Comparison of ENCODE assay signal across 8 cellular contexts in genomic region chr19:43983544-43983911, GRCh38. TPM values are rescaled to one million over a fixed set of nuclear protein-coding genes. Genes with fewer than 3 reads are reported as not detected.
DNase-seq lines count a peak whose midpoint lies in the region; ATAC-seq and TF ChIP-seq lines count a peak whose summit lies in the region.

No MANE protein-coding gene starts in this region.

- peaks cover 5% of the 10 kb centered on the region for H3K4me1 ChIP-seq in skeletal muscle satellite cell (ENCODE audit: control insufficient read depth, insufficient read depth, low read length)

- H3K27ac ChIP-seq in KOPT-K1 (ENCODE audit: low read depth, low read length, poor library complexity, severe bottlenecking), result peak overlapping the region; percentile 50

- no peak for TF ChIP-seq CTCF in epithelial cell of esophagus (IDR thresholded peaks at IDR 0.05; ENCODE audit: insufficient read depth, low read depth, low read length, missing control alignments)

- no peaks in the 10 kb centered on the region for H3K27me3 ChIP-seq in skeletal muscle satellite cell (ENCODE audit: control insufficient read depth, insufficient read depth, low read length)

- no peak for DNase-seq in epithelial cell of esophagus (ENCODE audit: low read depth)
- DNase-seq in mucosa of gallbladder (ENCODE audit: low spot score), result no peak
- no peak for DNase-seq in NCI-H2171 (lab: John Stamatoyannopoulos, UW)
- no peak for DNase-seq in NCI-H526 (lab: John Stamatoyannopoulos, UW)
- DNase-seq in cerebellum (ENCODE audit: low spot score), result no peak

- no peaks in the 10 kb centered on the region for H3K9me3 ChIP-seq in KOPT-K1 (ENCODE audit: insufficient read depth, low read length, poor library complexity, severe bottlenecking)
- no peaks in the 10 kb centered on the region for H3K9me3 ChIP-seq in skeletal muscle satellite cell (replicated peaks; ENCODE audit: low read length)

- H3K36me3 ChIP-seq in KOPT-K1 (ENCODE audit: insufficient read depth, low read length), result no peaks in the 10 kb centered on the region
- H3K36me3 ChIP-seq in skeletal muscle satellite cell (ENCODE audit: insufficient read depth, low read length), result no peaks in the 10 kb centered on the region

- H3K4me2 ChIP-seq in skeletal muscle satellite cell (ENCODE audit: low read length), result peak overlapping the region; percentile 79

- peak overlapping the region; percentile 96 for H3K4me3 ChIP-seq in epithelial cell of esophagus (ENCODE audit: low read length)
- peak overlapping the region; percentile 88 for H3K4me3 ChIP-seq in skeletal muscle satellite cell (ENCODE audit: low read length)

- ATAC-seq in GM19351 (IDR thresholded peaks at IDR 0.05; ENCODE audit: unreplicated experiment), result peak; percentile 20

- H3K9ac ChIP-seq in skeletal muscle satellite cell (ENCODE audit: low read depth, low read length), result no peak overlapping the region

RNA-seq across cellular contexts. Expression of gene ZNF155, which starts 0.5 kb away (rescaled TPM):
- 4.3 and 5.5 TPM in 2 replicates for total RNA-seq in skeletal muscle satellite cell (2012; rRNA removed)
- 7.6 TPM for total RNA-seq in mucosa of gallbladder
- total RNA-seq in cerebellum, result 14.5 TPM

RNA-seq across cellular contexts. Expression of gene ZNF230, which starts 19.2 kb away (rescaled TPM):
- 1.7 and 2.5 TPM in 2 replicates for total RNA-seq in skeletal muscle satellite cell (2012; rRNA removed)
- total RNA-seq in mucosa of gallbladder (5.7 TPM), cerebellum (7.7 TPM)

RNA-seq across cellular contexts. Expression of gene ZNF221, which starts 32.5 kb away (rescaled TPM):
- total RNA-seq in skeletal muscle satellite cell (2012; rRNA removed), result 4.8 and 5.5 TPM in 2 replicates
- total RNA-seq in mucosa of gallbladder, result 7.5 TPM
- total RNA-seq in cerebellum, result 28.4 TPM

RNA-seq across cellular contexts. Expression of gene ZNF222, which starts 41.7 kb away (rescaled TPM):
- 4.1 and 5.2 TPM in 2 replicates for total RNA-seq in skeletal muscle satellite cell (2012; rRNA removed)
- 4.1 TPM for total RNA-seq in mucosa of gallbladder
- total RNA-seq in cerebellum, result 8.0 TPM

RNA-seq across cellular contexts. Expression of gene ZNF45, which starts 48.4 kb away (rescaled TPM):
- total RNA-seq in skeletal muscle satellite cell (2012; rRNA removed), result 10.5 and 11.7 TPM in 2 replicates
- total RNA-seq in mucosa of gallbladder (17.6 TPM), cerebellum (17.4 TPM)
